Comparison of ENCODE assay signal across 1 cellular context in genomic region chr11:119100246-119100959, GRCh38.
A peak's percentile ranks its signal among the peaks of the same experiment; 100 is the strongest.
TF ChIP-seq lines count a peak whose summit lies in the region.

No MANE protein-coding gene starts in this region.

TF ChIP-seq in HepG2, 621 proteins besides CTCF, POLR2A, EP300 and RAD21:
- TF ChIP-seq MNT (IDR thresholded peaks at IDR 0.05) (no peak), ZBTB38 (CRISPR knock-in tag; IDR thresholded peaks at IDR 0.05) (0 out of 2 replicates have a peak, but pooled peaks have one; percentile 37), STAG1 (CRISPR knock-in tag; IDR thresholded peaks at IDR 0.05) (peak; percentile 51), MIER3 (CRISPR knock-in tag; IDR thresholded peaks at IDR 0.05; ENCODE audit: borderline replicate concordance) (0 out of 2 replicates have a peak, but pooled peaks have one; percentile 25), ZNF574 (CRISPR knock-in tag; IDR thresholded peaks at IDR 0.05) (peak; percentile 69), ZNF839 (CRISPR knock-in tag; IDR thresholded peaks at IDR 0.05; ENCODE audit: borderline replicate concordance) (0 out of 2 replicates have a peak, but pooled peaks have one; percentile 42), XRCC5 (optimal IDR thresholded peaks at IDR 0.05; ENCODE audit: low read length) (peak; percentile 22), ZNF224 (CRISPR knock-in tag; IDR thresholded peaks at IDR 0.05) (0 out of 2 replicates have a peak, but pooled peaks have one; percentile 18), TAF1 (CRISPR knock-in tag; IDR thresholded peaks at IDR 0.05) (no peak), IRF2 (CRISPR knock-in tag; IDR thresholded peaks at IDR 0.05) (0 out of 2 replicates have a peak, but pooled peaks have one; percentile 13), GABPA (IDR thresholded peaks at IDR 0.05; ENCODE audit: low read depth, low read length) (no peak), GABPA (CRISPR knock-in tag; IDR thresholded peaks at IDR 0.05; ENCODE audit: low read depth) (0 out of 2 replicates have a peak, but pooled peaks have one; percentile 21), TFAP4 (IDR thresholded peaks at IDR 0.05; ENCODE audit: borderline replicate concordance, low read depth) (no peak), HMGXB4 (CRISPR knock-in tag; IDR thresholded peaks at IDR 0.05; ENCODE audit: borderline replicate concordance in 1 of 2, low read depth in 1 of 2) (0 out of 4 replicates have a peak, but pooled peaks have one; percentile 20 to 40), FOXA1 (IDR thresholded peaks at IDR 0.05) (no peak), FOXA1 (CRISPR knock-in tag; IDR thresholded peaks at IDR 0.05) (peak; percentile 67), HDAC1 (CRISPR knock-in tag; IDR thresholded peaks at IDR 0.05) (0 out of 2 replicates have a peak, but pooled peaks have one; percentile 27), SMC3 (IDR thresholded peaks at IDR 0.05; ENCODE audit: low read length) (peak; percentile 33; the same call in 1 of the 2 replicates), NR2F6 (IDR thresholded peaks at IDR 0.05) (no peak), NR2F6 (CRISPR knock-in tag; IDR thresholded peaks at IDR 0.05) (no peak), SAP130 (CRISPR knock-in tag; IDR thresholded peaks at IDR 0.05; ENCODE audit: low read depth) (peak; percentile 54; the same call in 1 of the 2 replicates)
TF ChIP-seq in HepG2: peak in this region for 14.
